In genomic region chr4:118835896-118836762, GRCh38 we compare ENCODE assay signal across 1 cellular context.
TF ChIP-seq lines count a peak whose summit lies in the region.

TSS of gene SEC24D (minus strand) at chr4:118836126. CDS start at chr4:118833696, 2,430 bp downstream.

TF ChIP-seq in H1, 55 proteins besides CTCF, POLR2A, EP300 and RAD21:
- TF ChIP-seq, protein P1, sequence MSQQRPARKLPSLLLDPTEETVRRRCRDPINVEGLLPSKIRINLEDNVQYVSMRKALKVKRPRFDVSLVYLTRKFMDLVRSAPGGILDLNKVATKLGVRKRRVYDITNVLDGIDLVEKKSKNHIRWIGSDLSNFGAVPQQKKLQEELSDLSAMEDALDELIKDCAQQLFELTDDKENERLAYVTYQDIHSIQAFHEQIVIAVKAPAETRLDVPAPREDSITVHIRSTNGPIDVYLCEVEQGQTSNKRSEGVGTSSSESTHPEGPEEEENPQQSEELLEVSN (IDR thresholded peaks at IDR 0.05) = peak; percentile 53
- TF ChIP-seq KDM1A (IDR thresholded peaks at IDR 0.05; ENCODE audit: borderline replicate concordance, low read length) (no peak), NRF1 (IDR thresholded peaks at IDR 0.05; ENCODE audit: low read depth, low read length) (peak; percentile 92), RFX5 (IDR thresholded peaks at IDR 0.05; ENCODE audit: borderline replicate concordance, low read depth, low read length) (no peak), CREB1 (IDR thresholded peaks at IDR 0.05) (peak; percentile 88), PHF8 (conservative IDR thresholded peaks at IDR 0.05; ENCODE audit: low read depth, low read length) (peak; percentile 67), SAP30 (IDR thresholded peaks at IDR 0.05; ENCODE audit: insufficient read depth, insufficient replicate concordance, low read length) (peak; percentile 82), CHD7 (IDR thresholded peaks at IDR 0.05; ENCODE audit: insufficient replicate concordance, low read length) (peak; percentile 86), POLR2AphosphoS5 (IDR thresholded peaks at IDR 0.05; ENCODE audit: low read depth, low read length) (0 out of 2 replicates have a peak, but pooled peaks have one; percentile 41), RXRA (IDR thresholded peaks at IDR 0.05; ENCODE audit: insufficient read depth, low read depth, low read length) (no peak), JUND (IDR thresholded peaks at IDR 0.05; ENCODE audit: low read length) (0 out of 2 replicates have a peak, but pooled peaks have one; percentile 15), EZH2 (IDR thresholded peaks at IDR 0.05; ENCODE audit: low read depth, low read length, severe bottlenecking) (no peak), SP2 (IDR thresholded peaks at IDR 0.05; ENCODE audit: low read length) (no peak), SIRT6 (IDR thresholded peaks at IDR 0.05; ENCODE audit: low read length) (no peak), KDM4A (IDR thresholded peaks at IDR 0.05; ENCODE audit: low read depth, low read length, severe bottlenecking) (peak; percentile 64), BACH1 (IDR thresholded peaks at IDR 0.05; ENCODE audit: low read length) (peak; percentile 50; the same call in 1 of the 2 replicates), SP1 (IDR thresholded peaks at IDR 0.05; ENCODE audit: low read depth, low read length) (no peak), ATF3 (IDR thresholded peaks at IDR 0.05; ENCODE audit: insufficient read depth, low read depth, low read length) (no peak), TBP (IDR thresholded peaks at IDR 0.05; ENCODE audit: low read depth, low read length) (0 out of 2 replicates have a peak, but pooled peaks have one; percentile 7), SIN3A (conservative IDR thresholded peaks at IDR 0.05 in 1 of 2, IDR thresholded peaks at IDR 0.05 in 1 of 2; ENCODE audit: low read depth in 1 of 2, low read length in 2 of 2) (0 out of 4 replicates have a peak, but pooled peaks have one; percentile 39 to 61), RBBP5 (IDR thresholded peaks at IDR 0.05; ENCODE audit: borderline replicate concordance, low read depth, low read length) (no peak; the same call in 1 of the 2 replicates), MAX (IDR thresholded peaks at IDR 0.05) (peak; percentile 89), SP4 (IDR thresholded peaks at IDR 0.05; ENCODE audit: low read length) (0 out of 2 replicates have a peak, but pooled peaks have one; percentile 49), JUN (IDR thresholded peaks at IDR 0.05; ENCODE audit: low read depth, low read length) (no peak), ASH2L (IDR thresholded peaks at IDR 0.05; ENCODE audit: low read length) (peak; percentile 93), CHD1 (IDR thresholded peaks at IDR 0.05; ENCODE audit: low read depth, low read length) (peak; percentile 40; the same call in 1 of the 2 replicates), KDM5A (IDR thresholded peaks at IDR 0.05; ENCODE audit: low read length) (no peak), USF2 (IDR thresholded peaks at IDR 0.05; ENCODE audit: low read length) (peak; percentile 24; the same call in 1 of the 2 replicates), HDAC2 (IDR thresholded peaks at IDR 0.05; ENCODE audit: borderline replicate concordance in 1 of 2, low read depth in 2 of 2, low read length in 2 of 2) (peak in 1 of 2 experiments; percentile 69; a peak in 1 of 4 replicates), CEBPB (IDR thresholded peaks at IDR 0.05; ENCODE audit: low read depth, low read length) (no peak)
- TF ChIP-seq, protein P2, sequence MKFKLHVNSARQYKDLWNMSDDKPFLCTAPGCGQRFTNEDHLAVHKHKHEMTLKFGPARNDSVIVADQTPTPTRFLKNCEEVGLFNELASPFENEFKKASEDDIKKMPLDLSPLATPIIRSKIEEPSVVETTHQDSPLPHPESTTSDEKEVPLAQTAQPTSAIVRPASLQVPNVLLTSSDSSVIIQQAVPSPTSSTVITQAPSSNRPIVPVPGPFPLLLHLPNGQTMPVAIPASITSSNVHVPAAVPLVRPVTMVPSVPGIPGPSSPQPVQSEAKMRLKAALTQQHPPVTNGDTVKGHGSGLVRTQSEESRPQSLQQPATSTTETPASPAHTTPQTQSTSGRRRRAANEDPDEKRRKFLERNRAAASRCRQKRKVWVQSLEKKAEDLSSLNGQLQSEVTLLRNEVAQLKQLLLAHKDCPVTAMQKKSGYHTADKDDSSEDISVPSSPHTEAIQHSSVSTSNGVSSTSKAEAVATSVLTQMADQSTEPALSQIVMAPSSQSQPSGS (IDR thresholded peaks at IDR 0.05; ENCODE audit: low read length) = peak; percentile 71; the same call in 1 of the 2 replicates
